ENCODE assay signal across 8 cellular contexts in the genomic region with DNA sequence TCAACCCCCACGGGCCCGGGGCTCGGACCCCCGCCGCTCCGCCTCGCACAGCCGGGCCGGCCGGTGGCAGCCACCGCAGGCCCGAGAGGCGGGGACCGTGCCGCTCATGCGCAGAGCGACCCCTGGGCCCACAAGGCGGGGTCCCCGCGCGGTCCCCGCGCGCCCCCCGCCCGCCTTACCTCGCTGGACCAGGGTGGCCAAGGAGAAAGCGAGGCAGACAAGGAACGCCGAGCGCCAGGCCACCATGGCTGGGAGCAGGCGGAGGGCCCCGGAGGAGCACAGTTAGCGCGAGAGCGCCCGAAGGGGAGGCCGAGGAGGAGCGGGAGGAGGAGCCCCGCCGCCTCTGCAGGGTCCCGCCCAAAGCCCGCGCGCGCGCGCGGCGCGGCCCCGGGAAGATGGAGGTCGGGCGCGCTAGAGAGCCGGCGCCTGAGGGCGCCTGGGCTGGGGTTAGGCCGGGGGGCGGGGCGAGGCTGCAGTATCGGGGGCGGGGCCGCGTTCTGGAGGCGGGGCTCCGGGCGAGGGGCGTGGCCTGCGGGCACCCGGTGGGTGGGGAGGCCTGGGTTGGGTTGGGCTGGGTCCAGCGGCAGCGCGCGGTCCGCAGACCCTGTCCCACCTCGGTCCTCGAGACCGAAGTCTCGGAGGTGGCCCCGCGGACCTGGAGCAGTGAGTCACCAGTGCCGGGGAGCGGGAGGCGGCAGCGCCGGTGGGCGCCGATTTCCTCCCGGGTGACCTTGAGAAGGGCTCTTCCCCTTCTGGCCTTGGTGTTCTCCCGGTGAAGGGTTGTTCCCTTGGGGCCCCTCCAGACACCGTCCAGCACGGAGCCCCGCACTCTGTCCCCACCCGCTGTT. TPM values are rescaled to one million over a fixed set of nuclear protein-coding genes. Genes with fewer than 3 reads are reported as not detected.
DNase-seq lines count a peak whose midpoint lies in the region; ATAC-seq and TF ChIP-seq lines count a peak whose summit lies in the region.

A gene with protein sequence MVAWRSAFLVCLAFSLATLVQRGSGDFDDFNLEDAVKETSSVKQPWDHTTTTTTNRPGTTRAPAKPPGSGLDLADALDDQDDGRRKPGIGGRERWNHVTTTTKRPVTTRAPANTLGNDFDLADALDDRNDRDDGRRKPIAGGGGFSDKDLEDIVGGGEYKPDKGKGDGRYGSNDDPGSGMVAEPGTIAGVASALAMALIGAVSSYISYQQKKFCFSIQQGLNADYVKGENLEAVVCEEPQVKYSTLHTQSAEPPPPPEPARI (minus strand): TSS at position 326 of the 848 bp plus-strand sequence. CDS start 80 bp downstream, at position 246.

- intact Hi-C loops in spleen (cut with DNase I; ENCODE audit: low total_unique reads) = no loop called here

- peak; percentile 68 for TF ChIP-seq POLR2A in GM18951 (IDR thresholded peaks at IDR 0.05; ENCODE audit: extremely low read depth, insufficient read depth, insufficient read length)
- TF ChIP-seq POLR2A in spleen (IDR thresholded peaks at IDR 0.05) = no peak

- in situ Hi-C loops in GM18951 (cut with MboI; ENCODE audit: low sequenced_read_pairs, unreplicated experiment) = no loop called here

- H3K27me3 ChIP-seq in spleen (replicated peaks in 1 of 7) = no peaks in the 10 kb centered on the region

- peak; percentile 94 for DNase-seq in AG08396 (ENCODE audit: low spot score)
- DNase-seq in NCI-H345 (lab: John Stamatoyannopoulos, UW) = peak; percentile 89
- peak; percentile 76 for DNase-seq in activated CD4-positive, CD25-positive, alpha-beta regulatory T cell treated with anti-CD3 and anti-CD28 coated beads, Interleukin-2, amount 50 U/mL, for 16 hours (ENCODE audit: low read depth, low spot score)
- DNase-seq in caudate nucleus (lab: John Stamatoyannopoulos, UW) = peak in 60 of 61 donors; percentile 2 to 90 (median 78)
- DNase-seq in iris pigment epithelial cell (ENCODE audit: low read depth) = peak; percentile 82
- peak; percentile 96 for DNase-seq in spleen

- H3K9me3 ChIP-seq in spleen = no peaks in the 10 kb centered on the region

- peak; percentile 86 for ATAC-seq in HG03159 (IDR thresholded peaks at IDR 0.05; ENCODE audit: unreplicated experiment)

- no peaks in the 10 kb centered on the region for H3K36me3 ChIP-seq in spleen

- peak within 1 kb of the TSS; percentile 36 for H3K27ac ChIP-seq in caudate nucleus (ENCODE audit: low read depth, low read length)
- peak within 1 kb of the TSS; percentile 60 to 90 (median 83) for H3K27ac ChIP-seq in spleen

- H3K4me3 ChIP-seq in spleen = peak within 1 kb of the TSS; percentile 44 to 83 (median 56)

- 0 to 60% (median 1%) methylated on average over 29 to 94 of the region's 95 CpGs for WGBS in spleen, 5 donors

- peak in 2 of 11 experiments; percentile 13 to 16 for TF ChIP-seq CTCF in spleen (IDR thresholded peaks at IDR 0.05 in 8 of 11, conservative IDR thresholded peaks at IDR 0.05 in 3 of 11)

- H3K4me1 ChIP-seq in spleen = peaks cover 0 to 16% (median 5%) of the 10 kb centered on the region in 6 donors

RNA-seq across cellular contexts. Expression of the gene that starts here (rescaled TPM):
- 10 to 100 TPM; 21.7 to 51.8 (median 41.0) TPM for total RNA-seq in spleen
- polyA plus RNA-seq in spleen = 10 to 100 TPM in 1 of 3 donors, 1 to 10 TPM in 2; 8.2 to 15.1 (median 8.7) TPM

Comparison
In these comparisons a context has a peak if more than half of its experiments do, and no peak if none do; other contexts are left out.
1. Peak in every context shown above with its lines: DNase-seq, ATAC-seq, H3K4me3 ChIP-seq and H3K27ac ChIP-seq.